ENCODE assay signal across 1 cellular context in the genomic region with DNA sequence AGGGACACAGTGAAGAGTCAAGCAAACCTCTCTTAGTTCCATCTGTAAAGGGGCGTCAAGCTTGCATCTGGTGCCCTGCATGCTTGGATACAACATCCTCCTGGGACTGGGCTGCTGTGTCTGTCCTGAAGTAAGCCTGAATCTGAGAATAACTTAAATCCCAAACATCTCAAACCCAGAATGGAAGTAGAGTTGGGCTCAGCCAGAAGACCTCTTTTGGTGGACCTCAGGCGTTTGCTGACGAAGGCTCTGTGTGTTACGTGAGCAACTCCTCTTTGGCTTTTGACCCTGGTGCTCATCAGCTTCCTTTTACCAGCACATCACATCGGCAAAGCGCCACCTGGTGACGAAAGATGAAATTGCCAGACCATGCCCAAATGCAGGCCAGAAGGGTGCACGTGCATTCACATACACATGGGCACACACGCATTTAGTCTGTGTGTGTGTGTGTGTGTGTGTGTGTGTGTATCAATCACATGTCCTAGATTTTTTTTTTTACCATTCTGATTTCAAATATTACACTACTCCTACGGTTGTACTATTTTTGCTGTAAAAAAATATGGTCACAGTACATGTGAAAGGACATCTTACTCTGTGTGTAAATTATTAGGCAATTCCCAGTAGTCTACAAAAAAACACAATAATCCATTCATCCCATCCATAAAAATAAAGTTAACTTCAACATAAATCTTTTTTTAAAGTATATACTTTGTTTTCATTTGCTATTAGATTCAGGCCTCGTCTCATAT.
A peak's percentile ranks its signal among the peaks of the same experiment; 100 is the strongest.
TF ChIP-seq lines count a peak whose summit lies in the region.

No MANE protein-coding gene starts in this region.

TF ChIP-seq in HepG2, 621 proteins besides CTCF, POLR2A, EP300 and RAD21 (continued from another document and continues in another):
- TF ChIP-seq, protein P1, sequence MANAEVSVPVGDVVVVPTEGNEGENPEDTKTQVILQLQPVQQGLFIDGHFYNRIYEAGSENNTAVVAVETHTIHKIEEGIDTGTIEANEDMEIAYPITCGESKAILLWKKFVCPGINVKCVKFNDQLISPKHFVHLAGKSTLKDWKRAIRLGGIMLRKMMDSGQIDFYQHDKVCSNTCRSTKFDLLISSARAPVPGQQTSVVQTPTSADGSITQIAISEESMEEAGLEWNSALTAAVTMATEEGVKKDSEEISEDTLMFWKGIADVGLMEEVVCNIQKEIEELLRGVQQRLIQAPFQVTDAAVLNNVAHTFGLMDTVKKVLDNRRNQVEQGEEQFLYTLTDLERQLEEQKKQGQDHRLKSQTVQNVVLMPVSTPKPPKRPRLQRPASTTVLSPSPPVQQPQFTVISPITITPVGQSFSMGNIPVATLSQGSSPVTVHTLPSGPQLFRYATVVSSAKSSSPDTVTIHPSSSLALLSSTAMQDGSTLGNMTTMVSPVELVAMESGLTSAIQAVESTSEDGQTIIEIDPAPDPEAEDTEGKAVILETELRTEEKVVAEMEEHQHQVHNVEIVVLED (CRISPR knock-in tag; IDR thresholded peaks at IDR 0.05; ENCODE audit: borderline replicate concordance): peak; percentile 30; the same call in 1 of the 2 replicates
- no peak for TF ChIP-seq KDM5A (IDR thresholded peaks at IDR 0.05; ENCODE audit: borderline replicate concordance, low read length)
- TF ChIP-seq ZKSCAN1 (IDR thresholded peaks at IDR 0.05; ENCODE audit: low read length): no peak
- TF ChIP-seq ZBTB43 (CRISPR knock-in tag; conservative IDR thresholded peaks at IDR 0.05): no peak
- TF ChIP-seq ZNF205 (CRISPR knock-in tag; IDR thresholded peaks at IDR 0.05): peak; percentile 72; the same call in 1 of the 2 replicates
- peak; percentile 78 for TF ChIP-seq IRF2 (CRISPR knock-in tag; IDR thresholded peaks at IDR 0.05)
- TF ChIP-seq ZNF512B (CRISPR knock-in tag; IDR thresholded peaks at IDR 0.05; ENCODE audit: borderline replicate concordance): no peak
- no peak for TF ChIP-seq ZNF343 (CRISPR knock-in tag; IDR thresholded peaks at IDR 0.05)
- TF ChIP-seq ERF (CRISPR knock-in tag; IDR thresholded peaks at IDR 0.05): peak; percentile 71
- TF ChIP-seq ZNF264 (CRISPR knock-in tag; IDR thresholded peaks at IDR 0.05): no peak
- TF ChIP-seq RNF2 (conservative IDR thresholded peaks at IDR 0.05; ENCODE audit: low read depth): peak; percentile 70
- peak; percentile 61 for TF ChIP-seq ELF1 (CRISPR knock-in tag; IDR thresholded peaks at IDR 0.05)
- TF ChIP-seq RFXANK (CRISPR knock-in tag; IDR thresholded peaks at IDR 0.05): peak; percentile 69; the same call in 1 of the 2 replicates
- peak; percentile 55; the same call in 1 of the 2 replicates for TF ChIP-seq ARID3A (IDR thresholded peaks at IDR 0.05; ENCODE audit: low read depth, low read length)
- TF ChIP-seq TBP (CRISPR knock-in tag; IDR thresholded peaks at IDR 0.05): no peak
- no peak; the same call in 1 of the 2 replicates for TF ChIP-seq FOXK1 (CRISPR knock-in tag; IDR thresholded peaks at IDR 0.05; ENCODE audit: borderline replicate concordance, low read depth)
- TF ChIP-seq, protein P2, sequence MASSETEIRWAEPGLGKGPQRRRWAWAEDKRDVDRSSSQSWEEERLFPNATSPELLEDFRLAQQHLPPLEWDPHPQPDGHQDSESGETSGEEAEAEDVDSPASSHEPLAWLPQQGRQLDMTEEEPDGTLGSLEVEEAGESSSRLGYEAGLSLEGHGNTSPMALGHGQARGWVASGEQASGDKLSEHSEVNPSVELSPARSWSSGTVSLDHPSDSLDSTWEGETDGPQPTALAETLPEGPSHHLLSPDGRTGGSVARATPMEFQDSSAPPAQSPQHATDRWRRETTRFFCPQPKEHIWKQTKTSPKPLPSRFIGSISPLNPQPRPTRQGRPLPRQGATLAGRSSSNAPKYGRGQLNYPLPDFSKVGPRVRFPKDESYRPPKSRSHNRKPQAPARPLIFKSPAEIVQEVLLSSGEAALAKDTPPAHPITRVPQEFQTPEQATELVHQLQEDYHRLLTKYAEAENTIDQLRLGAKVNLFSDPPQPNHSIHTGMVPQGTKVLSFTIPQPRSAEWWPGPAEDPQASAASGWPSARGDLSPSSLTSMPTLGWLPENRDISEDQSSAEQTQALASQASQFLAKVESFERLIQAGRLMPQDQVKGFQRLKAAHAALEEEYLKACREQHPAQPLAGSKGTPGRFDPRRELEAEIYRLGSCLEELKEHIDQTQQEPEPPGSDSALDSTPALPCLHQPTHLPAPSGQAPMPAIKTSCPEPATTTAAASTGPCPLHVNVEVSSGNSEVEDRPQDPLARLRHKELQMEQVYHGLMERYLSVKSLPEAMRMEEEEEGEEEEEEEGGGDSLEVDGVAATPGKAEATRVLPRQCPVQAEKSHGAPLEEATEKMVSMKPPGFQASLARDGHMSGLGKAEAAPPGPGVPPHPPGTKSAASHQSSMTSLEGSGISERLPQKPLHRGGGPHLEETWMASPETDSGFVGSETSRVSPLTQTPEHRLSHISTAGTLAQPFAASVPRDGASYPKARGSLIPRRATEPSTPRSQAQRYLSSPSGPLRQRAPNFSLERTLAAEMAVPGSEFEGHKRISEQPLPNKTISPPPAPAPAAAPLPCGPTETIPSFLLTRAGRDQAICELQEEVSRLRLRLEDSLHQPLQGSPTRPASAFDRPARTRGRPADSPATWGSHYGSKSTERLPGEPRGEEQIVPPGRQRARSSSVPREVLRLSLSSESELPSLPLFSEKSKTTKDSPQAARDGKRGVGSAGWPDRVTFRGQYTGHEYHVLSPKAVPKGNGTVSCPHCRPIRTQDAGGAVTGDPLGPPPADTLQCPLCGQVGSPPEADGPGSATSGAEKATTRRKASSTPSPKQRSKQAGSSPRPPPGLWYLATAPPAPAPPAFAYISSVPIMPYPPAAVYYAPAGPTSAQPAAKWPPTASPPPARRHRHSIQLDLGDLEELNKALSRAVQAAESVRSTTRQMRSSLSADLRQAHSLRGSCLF (CRISPR knock-in tag; IDR thresholded peaks at IDR 0.05; ENCODE audit: borderline replicate concordance): no peak
- TF ChIP-seq ZNF263 (CRISPR knock-in tag; IDR thresholded peaks at IDR 0.05): peak; percentile 21; the same call in 1 of the 2 replicates
- TF ChIP-seq BHLHE40 (IDR thresholded peaks at IDR 0.05; ENCODE audit: low read length): peak; percentile 98
- TF ChIP-seq ZNF572 (CRISPR knock-in tag; IDR thresholded peaks at IDR 0.05): no peak
- peak; percentile 60; the same call in 1 of the 3 replicates for TF ChIP-seq MXI1 (IDR thresholded peaks at IDR 0.05; ENCODE audit: borderline replicate concordance, low read depth, low read length)
- TF ChIP-seq IKZF5 (CRISPR knock-in tag; IDR thresholded peaks at IDR 0.05): no peak; the same call in 1 of the 2 replicates
- TF ChIP-seq SNRNP70 (IDR thresholded peaks at IDR 0.05; ENCODE audit: low read depth, low read length): no peak
- no peak for TF ChIP-seq ZNF556 (CRISPR knock-in tag; IDR thresholded peaks at IDR 0.05; ENCODE audit: borderline replicate concordance)
- TF ChIP-seq ZNF670 (CRISPR knock-in tag; IDR thresholded peaks at IDR 0.05; ENCODE audit: borderline replicate concordance): 0 out of 2 replicates have a peak, but pooled peaks have one; percentile 30
- no peak for TF ChIP-seq MAF1 (CRISPR knock-in tag; IDR thresholded peaks at IDR 0.05; ENCODE audit: borderline replicate concordance)
- peak; percentile 73; the same call in 1 of the 2 replicates for TF ChIP-seq HMGXB3 (CRISPR knock-in tag; IDR thresholded peaks at IDR 0.05; ENCODE audit: borderline replicate concordance)
- TF ChIP-seq, protein P3, sequence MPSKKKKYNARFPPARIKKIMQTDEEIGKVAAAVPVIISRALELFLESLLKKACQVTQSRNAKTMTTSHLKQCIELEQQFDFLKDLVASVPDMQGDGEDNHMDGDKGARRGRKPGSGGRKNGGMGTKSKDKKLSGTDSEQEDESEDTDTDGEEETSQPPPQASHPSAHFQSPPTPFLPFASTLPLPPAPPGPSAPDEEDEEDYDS (CRISPR knock-in tag; IDR thresholded peaks at IDR 0.05): peak; percentile 48; the same call in 1 of the 2 replicates
- no peak for TF ChIP-seq ZNF83 (CRISPR knock-in tag; IDR thresholded peaks at IDR 0.05; ENCODE audit: borderline replicate concordance)
- TF ChIP-seq, protein P4, sequence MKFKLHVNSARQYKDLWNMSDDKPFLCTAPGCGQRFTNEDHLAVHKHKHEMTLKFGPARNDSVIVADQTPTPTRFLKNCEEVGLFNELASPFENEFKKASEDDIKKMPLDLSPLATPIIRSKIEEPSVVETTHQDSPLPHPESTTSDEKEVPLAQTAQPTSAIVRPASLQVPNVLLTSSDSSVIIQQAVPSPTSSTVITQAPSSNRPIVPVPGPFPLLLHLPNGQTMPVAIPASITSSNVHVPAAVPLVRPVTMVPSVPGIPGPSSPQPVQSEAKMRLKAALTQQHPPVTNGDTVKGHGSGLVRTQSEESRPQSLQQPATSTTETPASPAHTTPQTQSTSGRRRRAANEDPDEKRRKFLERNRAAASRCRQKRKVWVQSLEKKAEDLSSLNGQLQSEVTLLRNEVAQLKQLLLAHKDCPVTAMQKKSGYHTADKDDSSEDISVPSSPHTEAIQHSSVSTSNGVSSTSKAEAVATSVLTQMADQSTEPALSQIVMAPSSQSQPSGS (CRISPR knock-in tag; IDR thresholded peaks at IDR 0.05): peak; percentile 82
- TF ChIP-seq ETV5 (CRISPR knock-in tag; IDR thresholded peaks at IDR 0.05; ENCODE audit: borderline replicate concordance): peak; percentile 66; the same call in 1 of the 2 replicates
